8 cellular contexts compared by ENCODE assay signal in the genomic region with DNA sequence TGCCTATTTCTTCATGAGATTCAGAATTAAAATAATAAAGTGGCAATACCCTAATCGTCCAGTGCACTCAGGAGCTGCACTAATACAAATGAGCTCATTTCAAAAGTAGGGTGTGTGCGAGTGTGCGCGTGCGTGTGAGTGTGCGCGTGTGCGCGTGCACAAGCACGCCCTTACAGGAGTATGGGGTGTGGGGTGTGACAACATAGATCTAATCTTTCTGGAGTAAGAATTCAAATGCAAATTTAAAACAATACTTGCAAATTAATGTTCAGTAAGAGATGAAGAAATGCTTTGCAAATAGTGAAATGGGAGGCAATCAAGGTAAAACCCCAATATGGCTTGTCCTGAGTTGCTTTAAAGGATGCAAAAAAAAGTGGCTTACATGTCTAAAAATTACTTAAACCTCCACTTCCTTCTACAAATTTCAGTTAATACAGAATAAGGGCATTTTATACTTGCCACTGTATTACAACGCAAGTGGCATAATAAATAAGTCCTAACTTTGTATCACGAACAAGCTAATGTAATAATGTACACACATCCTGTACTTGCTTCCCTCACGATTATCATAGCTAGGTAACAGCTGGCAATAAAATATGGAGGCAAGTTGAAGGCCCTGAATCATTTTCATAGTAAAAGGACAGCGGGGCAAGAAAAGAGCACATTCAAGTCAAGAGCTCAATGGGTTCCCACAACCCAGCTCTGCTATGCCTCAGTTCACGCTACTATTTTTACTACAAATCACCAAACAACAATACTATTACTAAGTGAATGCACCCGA. TPM values are rescaled to one million over a fixed set of nuclear protein-coding genes. Genes with fewer than 3 reads are reported as not detected.
DNase-seq lines count a peak whose midpoint lies in the region; ATAC-seq, FAIRE-seq and TF ChIP-seq lines count a peak whose summit lies in the region.
"Not testable (repeated sequence)": the region's sequence is repeated elsewhere in the genome, so short reads cannot be mapped to it uniquely, and the experiment has no call there.

No MANE protein-coding gene starts in this region.

- peaks cover 67% of the 10 kb centered on the region for H3K79me2 ChIP-seq in K562 (ENCODE audit: control insufficient read depth, insufficient read depth, low read length)

- in situ Hi-C loops in K562 (cut with MboI): not testable (repeated sequence)

- intact Hi-C loops in K562 (cut with micrococcal nuclease): loop anchor here (1.0 to 5.0 kb wide), 3 partner anchors 29 to 93 kb away; no protein-coding TSS in a partner anchor
- intact Hi-C loops in left cardiac atrium (cut with DNase I): not testable (repeated sequence)

- 7% methylated on average over 16 of the region's 16 CpGs for WGBS in K562 (ENCODE audit: insufficient coverage, low coverage, missing lambda C conversion rate)

- CTCF ChIA-PET in K562 (lab: Yijun Ruan, JAX; ENCODE audit: low intra/inter-chr PET ratio): interaction anchor here (1.0 kb wide), 1 partner anchor 273 kb away, joined by 4 read pairs; no protein-coding TSS in a partner anchor

- BruUV-seq in K562 (replicated peaks; lab: Mats Ljungman, UMichigan): TSS peak; percentile 42

- not testable (repeated sequence) for H3K9me3 ChIP-seq in K562 (replicated peaks; ENCODE audit: control insufficient read depth, insufficient read depth, low read depth, low read length); neuron (ENCODE audit: low read length)

- peak in 1 of 3 experiments; percentile 25; a peak in 2 of 6 replicates for TF ChIP-seq CTCF in K562 (IDR thresholded peaks at IDR 0.05 in 2 of 3, conservative IDR thresholded peaks at IDR 0.05 in 1 of 3; ENCODE audit: insufficient read depth in 2 of 3, low read depth in 1 of 3, low read length in 3 of 3)

- POLR2A ChIA-PET in K562 (lab: Yijun Ruan, JAX): interaction anchor here (0.6 to 2.0 kb wide), 5 partner anchors 17 to 187 kb away, joined by 3 to 6 read pairs (median 3); no protein-coding TSS in a partner anchor

- peaks cover 15% of the 10 kb centered on the region; the same call in 1 of the 2 replicates for H4K20me1 ChIP-seq in K562 (replicated peaks; ENCODE audit: control insufficient read depth, insufficient read depth, low read length)

- H3K9me1 ChIP-seq in K562 (ENCODE audit: control insufficient read depth, insufficient read depth, low read length): not testable (repeated sequence)

- peak overlapping the region; percentile 94 for H3K27ac ChIP-seq in K562 (ENCODE audit: extremely low read depth, low read depth, low read length)

- DNase-seq in CD1c-positive myeloid dendritic cell (ENCODE audit: extremely low spot score): peak; percentile 54
- peak; percentile 10 for DNase-seq in HuH-7.5 (ENCODE audit: low spot score)
- DNase-seq in activated CD4-positive, alpha-beta T cell treated with anti-CD3 and anti-CD28 coated beads for 1 hour: peak; percentile 56
- peak in 1 of 4 experiments; percentile 93 for DNase-seq in K562 (ENCODE audit: extremely low read depth in 1 of 4, low spot score in 3 of 4)
- peak; percentile 59 for DNase-seq in left cardiac atrium
- DNase-seq in stimulated activated CD8-positive, alpha-beta memory T cell treated with anti-CD3 and anti-CD28 coated beads, Interleukin-4, amount 100 ng/mL, for 4 hours (ENCODE audit: low read depth in 2 of 2, low spot score in 1 of 2): peak; percentile 24 to 33

- TF ChIP-seq EP300 in K562 (IDR thresholded peaks at IDR 0.05; ENCODE audit: low read length): not testable (repeated sequence)

- H3K4me1 ChIP-seq in K562 (replicated peaks in 1 of 2; ENCODE audit: control insufficient read depth in 2 of 2, insufficient read depth in 2 of 2, low read length in 2 of 2): peaks cover 20 to 22% of the 10 kb centered on the region in 2 experiments; a peak in 4 of 5 replicates
- H3K4me1 ChIP-seq in neuron (ENCODE audit: insufficient read depth, low read length): not testable (repeated sequence)

- peak overlapping the region; percentile 91 to 93 for H3K9ac ChIP-seq in K562 (ENCODE audit: insufficient read depth in 1 of 2, low read depth in 2 of 2, low read length in 2 of 2)

- H3K4me3 ChIP-seq in K562 (peak overlapping the region; percentile 97), neuron (ENCODE audit: low read length) (peak overlapping the region; percentile 55)

- FAIRE-seq in K562 (lab: Jason Lieb, UNC): peak; percentile 86

- not testable (repeated sequence) for TF ChIP-seq RAD21 in K562 (CRISPR knock-in tag; conservative IDR thresholded peaks at IDR 0.05 in 1 of 2, IDR thresholded peaks at IDR 0.05 in 1 of 2)

- TF ChIP-seq POLR2A in K562 (conservative IDR thresholded peaks at IDR 0.05): not testable (repeated sequence)

- H3K27me3 ChIP-seq in K562 (ENCODE audit: control insufficient read depth in 2 of 2, insufficient read depth in 2 of 2, low read length in 2 of 2); neuron (ENCODE audit: insufficient read depth, low read length): not testable (repeated sequence)

- peak overlapping the region; percentile 97 for H3K4me2 ChIP-seq in K562 (ENCODE audit: insufficient read depth, low read length)

- peak overlapping the region; percentile 53; the same call in 1 of the 2 replicates for H2AFZ ChIP-seq in K562 (ENCODE audit: low read depth, low read length)
- not testable (repeated sequence) for H2AFZ ChIP-seq in neuron (ENCODE audit: low read depth, low read length)

- not testable (repeated sequence) for H3K36me3 ChIP-seq in K562 (ENCODE audit: control insufficient read depth, insufficient read depth, low read length); neuron (ENCODE audit: insufficient read depth, low read length)

- ATAC-seq in GM21529 (IDR thresholded peaks at IDR 0.05; ENCODE audit: unreplicated experiment) (peak; percentile 31), K562 (peak; percentile 75), left cardiac atrium (peak; percentile 13 to 69)

TF ChIP-seq in K562, 482 proteins besides CTCF, POLR2A, EP300 and RAD21 (continues in another document):
- TF ChIP-seq VEZF1 (CRISPR knock-in tag; IDR thresholded peaks at IDR 0.05): peak; percentile 70
- TF ChIP-seq FOXK2 (conservative IDR thresholded peaks at IDR 0.05 in 1 of 2, IDR thresholded peaks at IDR 0.05 in 1 of 2; ENCODE audit: low read depth in 2 of 2): peak in 1 of 2 experiments; percentile 25; a peak in 1 of 4 replicates
- peak; percentile 38; the same call in 1 of the 2 replicates for TF ChIP-seq JUND (IDR thresholded peaks at IDR 0.05; ENCODE audit: borderline replicate concordance, low read depth, low read length)
- not testable (repeated sequence) for TF ChIP-seq JUND (tag; IDR thresholded peaks at IDR 0.05; ENCODE audit: borderline replicate concordance, low read depth, low read length); MYC (CRISPR knock-in tag; IDR thresholded peaks at IDR 0.05; ENCODE audit: borderline replicate concordance, low read depth); ATF1 (CRISPR knock-in tag; IDR thresholded peaks at IDR 0.05)
- TF ChIP-seq CREM (IDR thresholded peaks at IDR 0.05; ENCODE audit: low read depth): peak; percentile 80
- TF ChIP-seq, protein P1, sequence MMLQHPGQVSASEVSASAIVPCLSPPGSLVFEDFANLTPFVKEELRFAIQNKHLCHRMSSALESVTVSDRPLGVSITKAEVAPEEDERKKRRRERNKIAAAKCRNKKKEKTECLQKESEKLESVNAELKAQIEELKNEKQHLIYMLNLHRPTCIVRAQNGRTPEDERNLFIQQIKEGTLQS (IDR thresholded peaks at IDR 0.05): peak; percentile 46; the same call in 1 of the 2 replicates
- TF ChIP-seq, protein P1 (CRISPR knock-in tag; conservative IDR thresholded peaks at IDR 0.05): peak; percentile 64; the same call in 1 of the 2 replicates
- peak; percentile 76 for TF ChIP-seq MYC (IDR thresholded peaks at IDR 0.05; ENCODE audit: low read depth, low read length)
- TF ChIP-seq ZNF644 (tag; IDR thresholded peaks at IDR 0.05; ENCODE audit: low read depth): peak; percentile 86
- peak; percentile 43 for TF ChIP-seq ATF1 (tag; IDR thresholded peaks at IDR 0.05)

RNA-seq across cellular contexts. Expression of gene KMT2C, which starts 1.9 kb away (rescaled TPM):
- 166 and 463 TPM in 2 replicates for total RNA-seq in K562 (2011; cell fraction: chromatin; rRNA removed; ENCODE audit: low replicate concordance)
- 68.5 and 102 TPM in 2 replicates for total RNA-seq in K562 (2011; cell fraction: nucleolus; rRNA removed)
- 172 and 242 TPM in 2 replicates for total RNA-seq in K562 (2011; cell fraction: nucleoplasm; rRNA removed)
- total RNA-seq in K562 (2014; rRNA removed) (28.5 and 35.6 TPM in 2 replicates), K562 (2014; rRNA removed; fragmentation: Illumina TruSeq; extraction: Trizol) (35.8 and 36.2 TPM in 2 replicates), K562 (2015; rRNA removed; fragmentation: Illumina TruSeq; extraction: Trizol) (34.4 and 36.6 TPM in 2 replicates), K562 (2021) (62.1 and 67.8 TPM in 2 replicates), left cardiac atrium (10 to 100 TPM; 42.5 to 43.3 TPM)
- polyA plus RNA-seq in K562 (2011; rRNA removed) (18.3 and 18.9 TPM in 2 replicates), K562 (2014; fragmentation: Illumina TruSeq; extraction: Trizol) (27.1 and 27.3 TPM in 2 replicates), K562 (2014; fragmentation: Nextera tagmentation; extraction: Ambion mirVana) (10 to 100 TPM in 1 of 2 experiments, 1 to 10 TPM in 1; 4.9 to 13.0 TPM), K562 (2014; rRNA removed) (19.4 and 21.4 TPM in 2 replicates)
- 11.3 and 15.9 TPM in 2 replicates for polyA plus RNA-seq in K562 (2011; cell fraction: cytosol; rRNA removed)
- polyA plus RNA-seq in K562 (2011; cell fraction: nucleus; rRNA removed): 55.9 and 66.9 TPM in 2 replicates
- 13.2 and 15.7 TPM in 2 replicates for polyA plus RNA-seq in K562 (2012)
- 118 and 126 TPM in 2 replicates for polyA minus RNA-seq in K562 (2011; rRNA and poly(A)+ RNA removed)
- polyA minus RNA-seq in K562 (2011; cell fraction: cytosol; rRNA and poly(A)+ RNA removed): 40.0 and 46.3 TPM in 2 replicates
- 89.1 and 146 TPM in 2 replicates for polyA minus RNA-seq in K562 (2011; cell fraction: nucleus; rRNA and poly(A)+ RNA removed)
